Comparison of ENCODE assay signal across 9 cellular contexts in the genomic region with DNA sequence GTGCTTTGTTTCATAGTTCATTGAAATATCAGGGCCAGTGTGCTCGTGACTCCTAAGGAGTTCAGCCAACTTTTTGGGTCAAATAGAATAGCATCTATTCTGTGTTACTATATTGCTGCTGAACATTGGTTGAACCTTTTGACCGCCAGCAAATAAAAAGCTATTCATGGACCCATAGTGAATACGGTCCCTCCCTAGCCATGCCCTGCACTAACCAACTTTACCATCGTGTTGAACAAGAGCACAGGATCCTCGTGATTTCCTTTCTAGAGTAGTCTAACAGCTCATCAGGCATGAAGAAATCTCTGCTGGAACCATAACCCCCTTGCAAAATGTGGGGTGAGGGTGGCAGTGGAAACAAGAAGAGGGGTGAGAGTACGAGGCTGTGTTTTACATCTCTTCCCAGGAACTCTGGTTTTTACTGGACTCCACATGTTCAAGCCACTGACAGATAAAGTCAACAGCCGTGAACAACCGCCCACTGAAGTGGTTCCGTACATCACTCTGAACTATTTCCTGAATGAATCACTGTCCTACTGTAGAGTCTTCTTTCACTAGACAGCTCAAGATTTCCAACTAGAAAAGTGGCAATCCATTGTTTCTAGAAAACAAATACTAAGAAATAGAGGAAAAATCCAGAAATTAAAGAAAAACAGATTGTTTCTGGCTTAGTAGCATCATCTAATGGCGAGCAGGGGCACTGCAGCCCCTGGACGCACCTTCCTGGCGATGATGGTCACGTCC.
DNase-seq lines count a peak whose midpoint lies in the region; ATAC-seq and TF ChIP-seq lines count a peak whose summit lies in the region.
"Had no signal": no experiment of that assay in that cellular context is flagged by ENCODE, and none has a peak within 500 bp of the region (broad histone marks: within the 10 kb centered on the region; RNA-seq: fewer than 3 reads in every experiment).

No MANE protein-coding gene starts in this region.

- no peaks in the 10 kb centered on the region for H3K9me3 Mint-ChIP-seq in activated naive CD4-positive, alpha-beta T cell treated with anti-CD3 and anti-CD28 coated beads, Interleukin-2, amount 50 U/mL, for 24 hours

- WGBS in hepatocyte (ENCODE audit: low lambda C conversion rate, missing lambda C conversion rate): 55% methylated on average over 13 of the region's 13 CpGs

- in situ Hi-C loops in Caki2 (cut with HindIII; ENCODE audit: low pct_unique_long_range_greater_than_20kb, low sequenced_read_pairs): no loop called here

- ATAC-seq in GM21526 (IDR thresholded peaks at IDR 0.05; ENCODE audit: low FRiP score, unreplicated experiment) (no peak), HG02938 (IDR thresholded peaks at IDR 0.05; ENCODE audit: unreplicated experiment) (no peak)

- no peaks in the 10 kb centered on the region for H3K9me2 ChIP-seq in hepatocyte (replicated peaks; ENCODE audit: insufficient read depth)

- no peak overlapping the region for H3K4me2 ChIP-seq in hepatocyte

- H3K36me3 Mint-ChIP-seq in activated naive CD4-positive, alpha-beta T cell treated with anti-CD3 and anti-CD28 coated beads, Interleukin-2, amount 50 U/mL, for 24 hours: no peaks in the 10 kb centered on the region

- no peak overlapping the region for H3K27ac Mint-ChIP-seq in activated naive CD4-positive, alpha-beta T cell treated with anti-CD3 and anti-CD28 coated beads, Interleukin-2, amount 50 U/mL, for 24 hours
- H3K27ac Mint-ChIP-seq: naive B cell had no signal

- no peak overlapping the region for H3K4me3 ChIP-seq in hepatocyte

- DNase-seq in Caki2 (ENCODE audit: low read depth): peak; percentile 23
- DNase-seq in HuH-7 (ENCODE audit: low spot score): peak; percentile 40
- DNase-seq in hepatocyte (ENCODE audit: low spot score): peak; percentile 41
- peak; percentile 23 to 28 for DNase-seq in stimulated activated CD4-positive, alpha-beta T cell treated with anti-CD3 and anti-CD28 coated beads, Interleukin-2, amount 100 ng/mL, for 48 hours
- DNase-seq in NCI-H345 treated with DMSO at 0.1 percent for 48 hours (lab: John Stamatoyannopoulos, UW; ENCODE audit: unreplicated experiment): no peak
- DNase-seq: naive B cell had no signal

- H4K20me1 ChIP-seq in hepatocyte (ENCODE audit: insufficient read depth, poor library complexity, severe bottlenecking): no peaks in the 10 kb centered on the region

- H3K27ac ChIP-seq in hepatocyte: no peak overlapping the region

- H3K79me2 ChIP-seq in hepatocyte: no peaks in the 10 kb centered on the region

- no peaks in the 10 kb centered on the region for H3K4me1 ChIP-seq in hepatocyte (ENCODE audit: insufficient read depth)

- H3K27me3 ChIP-seq in hepatocyte: no peaks in the 10 kb centered on the region

- H3K4me1 Mint-ChIP-seq in activated naive CD4-positive, alpha-beta T cell treated with anti-CD3 and anti-CD28 coated beads, Interleukin-2, amount 50 U/mL, for 24 hours: peaks cover 20% of the 10 kb centered on the region
- H3K4me1 Mint-ChIP-seq: naive B cell had no signal

- H3K27me3 Mint-ChIP-seq in activated naive CD4-positive, alpha-beta T cell treated with anti-CD3 and anti-CD28 coated beads, Interleukin-2, amount 50 U/mL, for 24 hours: peaks cover 1% of the 10 kb centered on the region

- TF ChIP-seq CTCF in hepatocyte (IDR thresholded peaks at IDR 0.05; ENCODE audit: poor library complexity): peak; percentile 86

- no peaks in the 10 kb centered on the region for H3K9me3 ChIP-seq in hepatocyte (ENCODE audit: low read depth)

- no peaks in the 10 kb centered on the region for H3K36me3 ChIP-seq in hepatocyte (replicated peaks; ENCODE audit: insufficient read depth, low read depth)

- no peak overlapping the region for H2AFZ ChIP-seq in hepatocyte

- peak overlapping the region; percentile 1 for H3K4me3 Mint-ChIP-seq in activated naive CD4-positive, alpha-beta T cell treated with anti-CD3 and anti-CD28 coated beads, Interleukin-2, amount 50 U/mL, for 24 hours
- H3K4me3 Mint-ChIP-seq: naive B cell had no signal
